Comparison of ENCODE assay signal across 8 cellular contexts in the genomic region with DNA sequence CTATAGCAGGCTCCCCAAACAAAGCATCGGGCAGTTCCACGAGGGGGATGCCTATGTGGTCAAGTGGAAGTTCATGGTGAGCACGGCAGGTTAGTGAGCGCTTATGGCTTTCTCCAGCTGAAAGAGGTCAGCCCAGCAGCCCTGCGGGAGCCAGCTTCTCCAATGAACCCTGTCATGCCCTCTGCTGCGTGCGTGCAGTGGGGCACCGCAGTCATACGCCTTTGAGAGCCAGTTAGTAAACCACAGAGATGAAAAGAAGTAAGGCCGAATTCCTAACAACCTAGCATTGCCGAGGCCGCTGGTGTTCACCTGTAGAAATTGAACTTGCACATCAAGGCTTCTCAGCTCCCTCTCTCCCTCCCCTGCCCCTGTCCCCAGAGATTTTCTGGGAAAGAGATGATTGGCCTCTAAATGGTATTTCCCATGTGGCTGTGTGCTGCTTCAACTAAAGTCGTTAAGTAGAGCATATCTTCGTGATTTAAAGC.
DNase-seq lines count a peak whose midpoint lies in the region; ATAC-seq and TF ChIP-seq lines count a peak whose summit lies in the region.
"Not testable (repeated sequence)": the region's sequence is repeated elsewhere in the genome, so short reads cannot be mapped to it uniquely, and the experiment has no call there.

No MANE protein-coding gene starts in this region.

- H2BK12ac ChIP-seq in neuronal stem cell (ENCODE audit: low read length), result not testable (repeated sequence)

- peak overlapping the region; percentile 92 to 99 (median 97) for H3K27ac Mint-ChIP-seq in IgD-negative memory B cell
- peak overlapping the region; percentile 96 for H3K27ac Mint-ChIP-seq in activated naive CD8-positive, alpha-beta T cell treated with anti-CD3 and anti-CD28 coated beads, Interleukin-2, amount 50 U/mL, for 24 hours

- not testable (repeated sequence) for H3K14ac ChIP-seq in neuronal stem cell (ENCODE audit: low read length)

- no CpG with 5 or more reads among the region's 14 CpGs for WGBS in neuronal stem cell (ENCODE audit: extremely low coverage in 2 of 2, insufficient read length in 2 of 2, insufficient replicate concordance in 1 of 2), 2 donors

- not testable (repeated sequence) for H3K79me2 ChIP-seq in SU-DHL-6 (ENCODE audit: insufficient read depth, low read length)

- not testable (repeated sequence) for H3K27me3 Mint-ChIP-seq in IgD-negative memory B cell; activated naive CD8-positive, alpha-beta T cell treated with anti-CD3 and anti-CD28 coated beads, Interleukin-2, amount 50 U/mL, for 24 hours

- H3K4me1 ChIP-seq in neuronal stem cell (ENCODE audit: control insufficient read depth in 2 of 2, insufficient read depth in 1 of 2, low read depth in 1 of 2, low read length in 2 of 2), result peaks cover 6 to 26% of the 10 kb centered on the region in 2 donors
- not testable (repeated sequence) for H3K4me1 ChIP-seq in upper lobe of right lung

- not testable (repeated sequence) for H3K36me3 ChIP-seq in SU-DHL-6 (ENCODE audit: low read length); neuronal stem cell (replicated peaks in 1 of 2; ENCODE audit: control insufficient read depth in 2 of 2, insufficient read depth in 2 of 2, low read length in 2 of 2); upper lobe of right lung

- H3K79me1 ChIP-seq in neuronal stem cell (ENCODE audit: low read depth, low read length), result not testable (repeated sequence)

- H4K91ac ChIP-seq in neuronal stem cell (ENCODE audit: low read depth, low read length, poor library complexity), result not testable (repeated sequence)

- H3K4me3 ChIP-seq in SU-DHL-6 (ENCODE audit: insufficient read depth, low read length, poor library complexity, severe bottlenecking), result peak overlapping the region; percentile 58
- H3K4me3 ChIP-seq in neuronal stem cell (ENCODE audit: low read length in 2 of 2); upper lobe of right lung: not testable (repeated sequence)

- peak overlapping the region; percentile 60 for H3K9ac ChIP-seq in SU-DHL-6 (ENCODE audit: low read length)
- H3K9ac ChIP-seq in neuronal stem cell (ENCODE audit: low read depth, low read length, poor library complexity), result not testable (repeated sequence)

- H3K4me2 ChIP-seq in SU-DHL-6 (ENCODE audit: low read depth, low read length, poor library complexity, severe bottlenecking), result peak overlapping the region; percentile 64
- H3K4me2 ChIP-seq in neuronal stem cell (ENCODE audit: insufficient read depth, low read length, poor library complexity, severe bottlenecking), result not testable (repeated sequence)

- not testable (repeated sequence) for H2BK5ac ChIP-seq in neuronal stem cell (ENCODE audit: low read length)

- H2BK15ac ChIP-seq in neuronal stem cell (ENCODE audit: low read length), result not testable (repeated sequence)

- peaks cover 57% of the 10 kb centered on the region for H3F3A ChIP-seq in SU-DHL-6 (ENCODE audit: insufficient read depth)

- not testable (repeated sequence) for H3K23ac ChIP-seq in neuronal stem cell (ENCODE audit: low read depth, low read length, poor library complexity)

- H3K9me3 ChIP-seq in SU-DHL-6 (ENCODE audit: insufficient read depth, low read length); neuronal stem cell (replicated peaks in 1 of 2; ENCODE audit: control insufficient read depth in 2 of 2, insufficient read depth in 1 of 2, low read depth in 1 of 2, low read length in 2 of 2); upper lobe of right lung: not testable (repeated sequence)

- H3K27me3 ChIP-seq in SU-DHL-6 (ENCODE audit: low read length); neuronal stem cell (ENCODE audit: control insufficient read depth in 3 of 3, insufficient read depth in 3 of 3, low read depth in 1 of 3, low read length in 3 of 3); upper lobe of right lung: not testable (repeated sequence)

- not testable (repeated sequence) for H3K36me3 Mint-ChIP-seq in IgD-negative memory B cell; activated naive CD8-positive, alpha-beta T cell treated with anti-CD3 and anti-CD28 coated beads, Interleukin-2, amount 50 U/mL, for 24 hours (ENCODE audit: low read depth)

- peak overlapping the region; percentile 84 to 98 (median 90) for H3K4me3 Mint-ChIP-seq in IgD-negative memory B cell
- peak overlapping the region; percentile 85 for H3K4me3 Mint-ChIP-seq in activated naive CD8-positive, alpha-beta T cell treated with anti-CD3 and anti-CD28 coated beads, Interleukin-2, amount 50 U/mL, for 24 hours

- H2BK120ac ChIP-seq in neuronal stem cell (ENCODE audit: low read depth, low read length), result not testable (repeated sequence)

- H2AK5ac ChIP-seq in neuronal stem cell (ENCODE audit: low read depth, low read length), result not testable (repeated sequence)

- not testable (repeated sequence) for H3K18ac ChIP-seq in neuronal stem cell (ENCODE audit: low read length)

- DNase-seq in activated CD8-positive, alpha-beta memory T cell treated with anti-CD3 and anti-CD28 coated beads, Interleukin-2, amount 50 U/mL, for 4 hours, result peak; percentile 35
- DNase-seq in activated naive CD8-positive, alpha-beta T cell treated with anti-CD3 and anti-CD28 coated beads, Interleukin-2, amount 50 U/mL, for 24 hours, result peak; percentile 58
- not testable (repeated sequence) for DNase-seq in neuronal stem cell (ENCODE audit: low spot score); upper lobe of right lung

- peaks cover 37 to 52% (median 42%) of the 10 kb centered on the region in 3 donors for H3K4me1 Mint-ChIP-seq in IgD-negative memory B cell
- peaks cover 73% of the 10 kb centered on the region for H3K4me1 Mint-ChIP-seq in activated naive CD8-positive, alpha-beta T cell treated with anti-CD3 and anti-CD28 coated beads, Interleukin-2, amount 50 U/mL, for 24 hours

- not testable (repeated sequence) for H2AFZ ChIP-seq in SU-DHL-6 (ENCODE audit: low read depth, low read length, severe bottlenecking)
- peak overlapping the region; percentile 9 for H2AFZ ChIP-seq in neuronal stem cell (ENCODE audit: low read length)

- H3K9me3 Mint-ChIP-seq in IgD-negative memory B cell; activated naive CD8-positive, alpha-beta T cell treated with anti-CD3 and anti-CD28 coated beads, Interleukin-2, amount 50 U/mL, for 24 hours: not testable (repeated sequence)

- H3K9me2 ChIP-seq in SU-DHL-6 (replicated peaks; ENCODE audit: insufficient read depth, low read length), result not testable (repeated sequence)

- H4K8ac ChIP-seq in neuronal stem cell (ENCODE audit: low read depth, low read length), result not testable (repeated sequence)

- not testable (repeated sequence) for H4K20me1 ChIP-seq in SU-DHL-6 (ENCODE audit: low read depth, low read length)

- not testable (repeated sequence) for TF ChIP-seq CTCF in SU-DHL-6 (IDR thresholded peaks at IDR 0.05; ENCODE audit: insufficient read depth, low read length, poor library complexity, severe bottlenecking); upper lobe of right lung (IDR thresholded peaks at IDR 0.05)

- ATAC-seq in GM19023 (IDR thresholded peaks at IDR 0.05; ENCODE audit: unreplicated experiment), result peak; percentile 2
- peak; percentile 1 for ATAC-seq in HG02588 (IDR thresholded peaks at IDR 0.05; ENCODE audit: unreplicated experiment)
- ATAC-seq in activated naive CD8-positive, alpha-beta T cell treated with anti-CD3 and anti-CD28 coated beads, Interleukin-2, amount 50 U/mL, for 24 hours; upper lobe of right lung: not testable (repeated sequence)

- H3K27ac ChIP-seq in SU-DHL-6 (ENCODE audit: low read depth, low read length), result peak overlapping the region; percentile 93
- not testable (repeated sequence) for H3K27ac ChIP-seq in neuronal stem cell (replicated peaks; ENCODE audit: low read length)
- H3K27ac ChIP-seq in upper lobe of right lung, result peak overlapping the region; percentile 24

- not testable (repeated sequence) for H3K4ac ChIP-seq in neuronal stem cell (ENCODE audit: low read length)

- intact Hi-C loops in upper lobe of right lung (cut with DNase I), result not testable (repeated sequence)
